Comparison of ENCODE assay signal across 2 cellular contexts in genomic region chr15:57090460-57090859, GRCh38.
TF ChIP-seq lines count a peak whose summit lies in the region.

No MANE protein-coding gene starts in this region.

TF ChIP-seq in HEK293T, 16 proteins besides CTCF, POLR2A, EP300 and RAD21 (continued from another document):
- TF ChIP-seq PKNOX1 (IDR thresholded peaks at IDR 0.05) (peak; percentile 97), BHLHE40 (IDR thresholded peaks at IDR 0.05; ENCODE audit: borderline replicate concordance) (no peak), TARDBP (IDR thresholded peaks at IDR 0.05) (no peak), L3MBTL2 (conservative IDR thresholded peaks at IDR 0.05) (no peak), FOXK2 (IDR thresholded peaks at IDR 0.05) (no peak), FOXA1 (IDR thresholded peaks at IDR 0.05) (no peak), SUZ12 (IDR thresholded peaks at IDR 0.05) (no peak), ZNF384 (IDR thresholded peaks at IDR 0.05) (peak; percentile 86)

TF ChIP-seq in SK-N-SH treated with all-trans-retinoic acid at 6 μM for 48 hours, 23 proteins besides CTCF, POLR2A, EP300 and RAD21 (continued from another document):
- TF ChIP-seq TSHZ2 (CRISPR knock-in tag; IDR thresholded peaks at IDR 0.05) (peak; percentile 57; the same call in 1 of the 2 replicates), ISL1 (CRISPR knock-in tag; IDR thresholded peaks at IDR 0.05) (peak; percentile 49), POU6F1 (CRISPR knock-in tag; IDR thresholded peaks at IDR 0.05; ENCODE audit: borderline replicate concordance, low read depth) (no peak), SNAI2 (CRISPR knock-in tag; IDR thresholded peaks at IDR 0.05) (no peak), RARB (CRISPR knock-in tag; IDR thresholded peaks at IDR 0.05) (no peak), ZC3H10 (CRISPR knock-in tag; IDR thresholded peaks at IDR 0.05) (no peak), TOX (CRISPR knock-in tag; IDR thresholded peaks at IDR 0.05; ENCODE audit: borderline replicate concordance) (no peak), ZFP3 (CRISPR knock-in tag; IDR thresholded peaks at IDR 0.05) (no peak), CREB5 (CRISPR knock-in tag; IDR thresholded peaks at IDR 0.05; ENCODE audit: low read depth) (no peak), CSRNP3 (CRISPR knock-in tag; IDR thresholded peaks at IDR 0.05) (no peak), ZNF8 (CRISPR knock-in tag; IDR thresholded peaks at IDR 0.05) (no peak), BACH2 (CRISPR knock-in tag; IDR thresholded peaks at IDR 0.05; ENCODE audit: borderline replicate concordance) (no peak), ESRRG (CRISPR knock-in tag; IDR thresholded peaks at IDR 0.05) (no peak), GLIS3 (CRISPR knock-in tag; IDR thresholded peaks at IDR 0.05) (no peak), TCF4 (CRISPR knock-in tag; IDR thresholded peaks at IDR 0.05; ENCODE audit: borderline replicate concordance) (0 out of 2 replicates have a peak, but pooled peaks have one; percentile 39)
